Comparison of ENCODE assay signal across 21 cellular contexts in the genomic region with DNA sequence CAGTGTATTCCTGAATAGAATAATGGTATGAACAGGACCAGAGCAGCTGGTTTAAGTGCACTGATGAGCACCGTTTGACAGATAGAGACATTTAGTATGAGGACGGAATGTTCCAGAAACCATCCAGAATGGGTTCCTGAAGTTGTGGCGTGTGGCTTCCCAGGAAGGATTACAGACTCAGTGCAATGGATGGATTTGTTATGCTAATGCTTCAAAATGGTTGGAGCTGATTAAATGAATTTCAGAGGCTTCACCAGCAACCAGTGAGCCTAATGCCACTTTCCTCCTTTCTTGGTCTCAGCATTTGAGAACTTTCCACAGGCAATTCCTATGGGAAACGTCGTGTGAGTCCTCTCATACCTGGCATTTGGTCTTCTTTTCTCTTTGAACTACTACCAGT. TPM values are rescaled to one million over a fixed set of nuclear protein-coding genes. Genes with fewer than 3 reads are reported as not detected.
DNase-seq lines count a peak whose midpoint lies in the region; ATAC-seq and TF ChIP-seq lines count a peak whose summit lies in the region.
"Had no signal": no experiment of that assay in that cellular context is flagged by ENCODE, and none has a peak within 500 bp of the region (broad histone marks: within the 10 kb centered on the region; RNA-seq: fewer than 3 reads in every experiment).

No MANE protein-coding gene starts in this region.

- TF ChIP-seq CTCF in Caco-2 (IDR thresholded peaks at IDR 0.05; ENCODE audit: insufficient read depth in 1 of 2, low read depth in 1 of 2, low read length in 1 of 2, severe bottlenecking in 1 of 2, unreplicated experiment in 1 of 2): no peak
- TF ChIP-seq CTCF in foreskin keratinocyte (conservative IDR thresholded peaks at IDR 0.05): no peak

- no peaks in the 10 kb centered on the region for H3K9me3 ChIP-seq in CD4-positive, alpha-beta memory T cell (ENCODE audit: control insufficient read depth in 1 of 2, low read length in 2 of 2)
- H3K9me3 ChIP-seq in Caco-2 (no peaks in the 10 kb centered on the region), mesenchymal stem cell (ENCODE audit: control insufficient read depth, low read length) (no peaks in the 10 kb centered on the region)
- H3K9me3 ChIP-seq: body of pancreas, heart left ventricle, MG63 had no signal

- H3K4ac ChIP-seq in mesenchymal stem cell (ENCODE audit: low read depth in 1 of 2, low read length in 2 of 2): no peak overlapping the region

- H3K27me3 ChIP-seq in CD4-positive, alpha-beta memory T cell (ENCODE audit: insufficient read depth, low read length): no peaks in the 10 kb centered on the region
- H3K27me3 ChIP-seq in Caco-2 (replicated peaks; ENCODE audit: control insufficient read depth, insufficient read depth, low read length) (no peaks in the 10 kb centered on the region), mesenchymal stem cell (ENCODE audit: control insufficient read depth in 1 of 2, insufficient read depth in 1 of 2, low read length in 2 of 2) (peaks cover 55 to 82% of the 10 kb centered on the region in 2 experiments), foreskin keratinocyte (no peaks in the 10 kb centered on the region)
- H3K27me3 ChIP-seq: MG63 had no signal

- H2BK12ac ChIP-seq in mesenchymal stem cell (ENCODE audit: low read length in 2 of 2): no peak overlapping the region

- H3K4me1 Mint-ChIP-seq in CD4-positive, alpha-beta memory T cell: peaks cover 63 to 97% (median 80%) of the 10 kb centered on the region in 4 donors
- peaks cover 48% of the 10 kb centered on the region for H3K4me1 Mint-ChIP-seq in Caco-2 (ENCODE audit: low read depth, unreplicated experiment)
- H3K4me1 Mint-ChIP-seq in activated T-helper 17 cell treated with anti-CD3 and anti-CD28 coated beads, Interleukin-2, amount 50 U/mL, for 72 hours: peaks cover 67% of the 10 kb centered on the region

- H3K27ac Mint-ChIP-seq in CD4-positive, alpha-beta memory T cell: peak overlapping the region in 6 of 7 donors; percentile 42 to 99 (median 84)
- H3K27ac Mint-ChIP-seq in Caco-2 (ENCODE audit: unreplicated experiment): peak overlapping the region; percentile 50
- peak overlapping the region; percentile 76 for H3K27ac Mint-ChIP-seq in activated T-helper 17 cell treated with anti-CD3 and anti-CD28 coated beads, Interleukin-2, amount 50 U/mL, for 72 hours
- H3K27ac Mint-ChIP-seq: HFFc6 had no signal

- H3K36me3 ChIP-seq in CD4-positive, alpha-beta memory T cell (ENCODE audit: insufficient read depth, low read length): peaks cover 64% of the 10 kb centered on the region
- H3K36me3 ChIP-seq in Caco-2 (ENCODE audit: control insufficient read depth, insufficient read depth, low read length) (peaks cover 6% of the 10 kb centered on the region), mesenchymal stem cell (ENCODE audit: control insufficient read depth in 1 of 2, insufficient read depth in 2 of 2, low read depth in 1 of 2, low read length in 2 of 2) (no peaks in the 10 kb centered on the region)
- H3K36me3 ChIP-seq: MG63 had no signal

- H3K9me3 Mint-ChIP-seq in CD4-positive, alpha-beta memory T cell: no peaks in the 10 kb centered on the region
- H3K9me3 Mint-ChIP-seq in Caco-2 (ENCODE audit: unreplicated experiment): no peaks in the 10 kb centered on the region
- no peaks in the 10 kb centered on the region for H3K9me3 Mint-ChIP-seq in activated T-helper 17 cell treated with anti-CD3 and anti-CD28 coated beads, Interleukin-2, amount 50 U/mL, for 72 hours
- H3K9me3 Mint-ChIP-seq: HFFc6 had no signal

- no peak overlapping the region for H3K18ac ChIP-seq in mesenchymal stem cell (ENCODE audit: low read depth in 1 of 2, low read length in 2 of 2)

- no peaks in the 10 kb centered on the region for H3K79me1 ChIP-seq in mesenchymal stem cell (replicated peaks; ENCODE audit: low read length, poor library complexity, severe bottlenecking)

- no peak overlapping the region for H3K14ac ChIP-seq in mesenchymal stem cell (ENCODE audit: low read length in 2 of 2)

- DNase-seq in CD4-positive, alpha-beta memory T cell: peak in 1 of 5 donors; percentile 5
- DNase-seq in Caco-2 (no peak), mesenchymal stem cell (no peak), cerebellar nuclear complex (lab: John Stamatoyannopoulos, UW) (no peak), foreskin keratinocyte (no peak), hepatic stellate cell (ENCODE audit: low spot score) (no peak), NCI-H1417 treated with DMSO at 0.1 percent for 48 hours (lab: John Stamatoyannopoulos, UW) (no peak)
- DNase-seq: activated CD4-positive, alpha-beta T cell treated with anti-CD3 and anti-CD28 coated beads for 4 hours; activated naive CD4-positive, alpha-beta T cell treated with anti-CD3 and anti-CD28 coated beads, Interleukin-2, amount 50 U/mL, for 16 hours; body of pancreas; heart left ventricle; HFFc6; IMR-90; left ventricle myocardium superior; MG63; NCI-H1436 treated with DMSO at 0.1 percent for 48 hours; NCI-H2171; NCI-H526 treated with DMSO at 0.1 percent for 48 hours; substantia nigra had no signal

- no peak overlapping the region for H2AK5ac ChIP-seq in mesenchymal stem cell (ENCODE audit: low read length, severe bottlenecking)

- POLR2A ChIA-PET in CD4-positive, alpha-beta memory T cell (lab: Charles Lee; ENCODE audit: partially characterized antibody): interaction anchor here (0.6 to 8.5 kb wide), 6 partner anchors 9 to 398 kb away, joined by 3 to 100 read pairs (median 4); a partner anchor contains a TSS
- POLR2A ChIA-PET in Caco-2 (lab: Charles Lee): no interaction called here

- no peak overlapping the region for H2BK120ac ChIP-seq in mesenchymal stem cell (ENCODE audit: low read depth, low read length)

- H3K27me3 Mint-ChIP-seq in CD4-positive, alpha-beta memory T cell: no peaks in the 10 kb centered on the region
- no peaks in the 10 kb centered on the region for H3K27me3 Mint-ChIP-seq in Caco-2 (ENCODE audit: insufficient read depth, unreplicated experiment)
- no peaks in the 10 kb centered on the region for H3K27me3 Mint-ChIP-seq in activated T-helper 17 cell treated with anti-CD3 and anti-CD28 coated beads, Interleukin-2, amount 50 U/mL, for 72 hours

- intact Hi-C loops in CD4-positive, alpha-beta memory T cell (cut with micrococcal nuclease): no loop called here
- intact Hi-C loops in Caco-2 (cut with micrococcal nuclease; ENCODE audit: unreplicated experiment): no loop called here

- no peak overlapping the region for H4K91ac ChIP-seq in mesenchymal stem cell (ENCODE audit: low read length)

- H2BK5ac ChIP-seq in mesenchymal stem cell (ENCODE audit: low read depth, low read length, poor library complexity, severe bottlenecking): no peak overlapping the region

- peak overlapping the region in 5 of 8 donors; percentile 30 to 74 (median 45) for H3K4me3 Mint-ChIP-seq in CD4-positive, alpha-beta memory T cell
- H3K4me3 Mint-ChIP-seq in Caco-2 (ENCODE audit: unreplicated experiment): no peak overlapping the region
- peak overlapping the region; percentile 98 for H3K4me3 Mint-ChIP-seq in activated T-helper 17 cell treated with anti-CD3 and anti-CD28 coated beads, Interleukin-2, amount 50 U/mL, for 72 hours
- H3K4me3 Mint-ChIP-seq: HFFc6 had no signal

- H3K27ac ChIP-seq in CD4-positive, alpha-beta memory T cell (ENCODE audit: low read depth, low read length): no peak overlapping the region
- H3K27ac ChIP-seq in mesenchymal stem cell (ENCODE audit: low read length, poor library complexity, severe bottlenecking) (no peak overlapping the region), foreskin keratinocyte (no peak overlapping the region)
- H3K27ac ChIP-seq: body of pancreas, heart left ventricle, RWPE1 had no signal

- peaks cover 98% of the 10 kb centered on the region for H3K4me1 ChIP-seq in CD4-positive, alpha-beta memory T cell (ENCODE audit: insufficient read depth, low read length)
- H3K4me1 ChIP-seq in Caco-2 (peaks cover 33% of the 10 kb centered on the region), mesenchymal stem cell (ENCODE audit: control insufficient read depth, insufficient read depth, low read depth, low read length) (peaks cover 1% of the 10 kb centered on the region), foreskin keratinocyte (peaks cover 37% of the 10 kb centered on the region)
- H3K4me1 ChIP-seq: body of pancreas had no signal

- WGBS in mesenchymal stem cell: 69% methylated on average over 5 of the region's 5 CpGs

- CTCF ChIA-PET in CD4-positive, alpha-beta memory T cell (lab: Charles Lee; ENCODE audit: partially characterized antibody): interaction anchor here (0.9 kb wide), 1 partner anchor 12 kb away, joined by 3 read pairs; no protein-coding TSS in a partner anchor
- CTCF ChIA-PET in Caco-2 (lab: Charles Lee): no interaction called here

- no peak overlapping the region for H2BK15ac ChIP-seq in mesenchymal stem cell (ENCODE audit: low read depth, poor library complexity, severe bottlenecking)

- no TSS peak for BruUV-seq in Caco-2 (replicated peaks; lab: Mats Ljungman, UMichigan)

- H3K23ac ChIP-seq in mesenchymal stem cell (ENCODE audit: low read length in 2 of 2): no peak overlapping the region

- no peak overlapping the region for H3K9ac ChIP-seq in mesenchymal stem cell (ENCODE audit: low read length)

- peaks cover 86 to 93% of the 10 kb centered on the region in 2 donors for H3K36me3 Mint-ChIP-seq in CD4-positive, alpha-beta memory T cell
- H3K36me3 Mint-ChIP-seq in Caco-2 (ENCODE audit: insufficient read depth, unreplicated experiment): peaks cover 99% of the 10 kb centered on the region
- H3K36me3 Mint-ChIP-seq in activated T-helper 17 cell treated with anti-CD3 and anti-CD28 coated beads, Interleukin-2, amount 50 U/mL, for 72 hours (ENCODE audit: low read depth): peaks cover 100% of the 10 kb centered on the region

- H3K4me2 ChIP-seq in mesenchymal stem cell (ENCODE audit: low read length, poor library complexity, severe bottlenecking): no peak overlapping the region

- no peak for ATAC-seq in activated T-helper 17 cell treated with anti-CD3 and anti-CD28 coated beads, Interleukin-2, amount 50 U/mL, for 72 hours (replicated peaks)
- no peak for ATAC-seq in foreskin keratinocyte
- ATAC-seq: body of pancreas, heart left ventricle, left ventricle myocardium superior had no signal

- no peak overlapping the region for H2AFZ ChIP-seq in mesenchymal stem cell (ENCODE audit: low read depth, low read length)

- peak overlapping the region; percentile 56 for H4K8ac ChIP-seq in mesenchymal stem cell (ENCODE audit: low read length)

- no peak overlapping the region for H3K4me3 ChIP-seq in CD4-positive, alpha-beta memory T cell (ENCODE audit: low read length in 2 of 2)
- H3K4me3 ChIP-seq in Caco-2 (ENCODE audit: low read depth, low read length) (no peak overlapping the region), mesenchymal stem cell (ENCODE audit: insufficient read depth in 1 of 2, low read depth in 1 of 2, low read length in 2 of 2) (no peak overlapping the region)
- H3K4me3 ChIP-seq: body of pancreas, heart left ventricle, MG63 had no signal

RNA-seq across cellular contexts. Expression of a gene that starts 9.9 kb away (rescaled TPM):
- total RNA-seq in CD4-positive, alpha-beta memory T cell: 10 to 100 TPM; 61.9 to 63.8 TPM
- 10 to 100 TPM; 64.8 to 79.7 TPM for polyA plus RNA-seq in CD4-positive, alpha-beta memory T cell
- total RNA-seq in Caco-2 (2022) (27.7 and 32.0 TPM in 2 replicates), foreskin keratinocyte (8.3 and 9.0 TPM in 2 replicates)
- total RNA-seq in activated T-helper 17 cell treated with anti-CD3 and anti-CD28 coated beads, Interleukin-2, amount 50 U/mL, for 72 hours: 10 to 100 TPM; 14.2 to 25.2 TPM
- 8.4 TPM for polyA plus RNA-seq in mesenchymal stem cell (2013, experiment 1 of 2)
- polyA plus RNA-seq in mesenchymal stem cell (2013, experiment 2 of 2): 8.8 TPM
- polyA plus RNA-seq in foreskin keratinocyte: 8.9 and 9.4 TPM in 2 replicates
- total RNA-seq: IMR-90 had no signal
